In the genomic region with DNA sequence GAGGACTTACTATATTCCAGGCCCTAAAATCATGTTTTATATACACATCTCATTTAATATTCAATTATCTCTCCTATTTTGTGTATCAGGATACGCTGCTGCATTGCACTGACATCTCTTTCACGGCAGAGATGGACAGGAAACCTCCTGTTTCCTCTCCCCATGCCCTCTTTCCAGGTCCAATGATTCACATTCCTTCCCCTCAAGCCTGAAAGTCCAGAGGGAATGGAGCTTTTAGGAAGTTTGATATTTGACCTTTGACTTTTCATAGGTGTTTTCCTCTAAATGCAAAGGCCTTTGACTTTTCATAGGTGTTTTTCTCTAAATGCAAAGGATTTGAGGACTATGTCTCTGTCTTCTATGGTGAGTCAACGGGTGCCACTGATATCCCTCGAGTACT, we compare ENCODE assay signal across 19 cellular contexts.
"Had no signal": no experiment of that assay in that cellular context is flagged by ENCODE, and none has a peak within 500 bp of the region (broad histone marks: within the 10 kb centered on the region; RNA-seq: fewer than 3 reads in every experiment).

No MANE protein-coding gene starts in this region.

- H2AFZ ChIP-seq: PC-9 had no signal

- H3K27ac ChIP-seq: HL-60, PC-9, Peyer's patch, SJCRH30 had no signal

- H3K4me2 ChIP-seq: PC-9 had no signal

- H3K36me3 ChIP-seq: Peyer's patch, SJCRH30 had no signal

- H3K9me3 ChIP-seq: Peyer's patch, SJCRH30 had no signal

- H3K4me1 ChIP-seq: Peyer's patch, SJCRH30 had no signal

- DNase-seq: KBM-7, MV-4-11, NCI-H1048, NCI-H1105, NCI-H1417, NCI-H1436 treated with DMSO at 0.1 percent for 48 hours, NCI-H187, NCI-H2029, NCI-H2081 treated with DMSO at 0.1 percent for 48 hours, NCI-H226, NCI-H446, NCI-H510A, NCI-H774, PC-9, Peyer's patch, SHP77 treated with DMSO at 0.1 percent for 48 hours, SJCRH30 had no signal

- H3K4me3 ChIP-seq: PC-9, Peyer's patch, SJCRH30 had no signal

- ATAC-seq: SK-N-SH treated with all-trans-retinoic acid at 6 μM for 48 hours had no signal

- H3K27me3 ChIP-seq: Peyer's patch, SJCRH30 had no signal
